Comparison of ENCODE assay signal across 21 cellular contexts in the genomic region with DNA sequence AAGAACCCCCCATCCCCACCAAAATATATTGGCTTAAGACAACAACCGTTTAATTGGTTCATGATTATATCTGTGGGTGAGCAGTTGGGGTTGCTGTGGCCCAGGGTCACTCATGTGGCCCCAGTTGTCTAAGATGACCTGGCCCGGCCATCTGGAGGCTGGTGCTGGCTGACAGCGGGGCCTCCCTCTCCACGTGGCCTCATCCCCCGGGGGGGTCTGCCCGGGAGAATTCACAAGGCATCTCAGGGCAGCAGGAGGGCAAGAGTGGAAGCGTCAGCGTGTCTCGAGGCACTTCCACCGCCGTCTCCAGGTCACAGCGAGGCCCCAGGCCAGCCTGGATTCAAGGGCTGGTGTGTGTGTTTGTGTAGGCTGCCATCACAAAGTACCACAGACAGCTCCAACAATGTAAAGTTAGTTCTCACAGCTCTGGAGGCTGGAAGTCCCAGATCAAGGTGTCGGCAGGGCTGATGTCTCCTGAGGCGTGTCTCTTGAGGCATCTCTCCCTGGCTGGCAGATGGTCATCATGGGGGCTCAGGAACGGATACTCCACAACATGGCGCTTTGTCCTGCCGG. TPM values are rescaled to one million over a fixed set of nuclear protein-coding genes. Genes with fewer than 3 reads are reported as not detected.
DNase-seq lines count a peak whose midpoint lies in the region; ATAC-seq and TF ChIP-seq lines count a peak whose summit lies in the region.
"Had no signal": no experiment of that assay in that cellular context is flagged by ENCODE, and none has a peak within 500 bp of the region (broad histone marks: within the 10 kb centered on the region; RNA-seq: fewer than 3 reads in every experiment).

No MANE protein-coding gene starts in this region.

- no peaks in the 10 kb centered on the region for H3F3A ChIP-seq in SK-N-SH (replicated peaks; ENCODE audit: insufficient read depth)

- POLR2A ChIA-PET in SK-N-SH (lab: Yijun Ruan, JAX): no interaction called here

- no peak for TF ChIP-seq RAD21 in SK-N-SH (IDR thresholded peaks at IDR 0.05; ENCODE audit: low read length)

- H4K20me1 ChIP-seq in SK-N-SH (ENCODE audit: insufficient read depth): no peaks in the 10 kb centered on the region
- H4K20me1 ChIP-seq in Karpas-422 (ENCODE audit: insufficient read depth, low read depth, low read length): no peaks in the 10 kb centered on the region

- H3K27me3 ChIP-seq in SK-N-SH (ENCODE audit: insufficient read depth) (no peaks in the 10 kb centered on the region), WERI-Rb-1 (ENCODE audit: insufficient read depth, low read depth, severe bottlenecking) (no peaks in the 10 kb centered on the region), Karpas-422 (ENCODE audit: low read length) (no peaks in the 10 kb centered on the region)

- no peak for TF ChIP-seq CTCF in SK-N-SH (IDR thresholded peaks at IDR 0.05)
- TF ChIP-seq CTCF in WERI-Rb-1 (IDR thresholded peaks at IDR 0.05; ENCODE audit: low read depth, low read length): no peak
- TF ChIP-seq CTCF in glutamatergic neuron (IDR thresholded peaks at IDR 0.05; ENCODE audit: partially characterized antibody, unreplicated experiment): no peak
- no peak for TF ChIP-seq CTCF in osteocyte (IDR thresholded peaks at IDR 0.05)

- H3K4me2 ChIP-seq in SK-N-SH: no peak overlapping the region
- no peak overlapping the region for H3K4me2 ChIP-seq in Karpas-422 (ENCODE audit: low read depth, low read length, poor library complexity, severe bottlenecking)
- H3K4me2 ChIP-seq: A549 had no signal

- no peaks in the 10 kb centered on the region for H3K9me2 ChIP-seq in SK-N-SH
- H3K9me2 ChIP-seq in Karpas-422 (replicated peaks; ENCODE audit: insufficient read depth, low read length): no peaks in the 10 kb centered on the region

- no peak for ATAC-seq in SK-N-SH treated with all-trans-retinoic acid at 6 μM for 48 hours
- ATAC-seq: A549, GM12878, HepG2 had no signal

- H3K4me1 Mint-ChIP-seq in glutamatergic neuron (ENCODE audit: low read depth, unreplicated experiment) (peaks cover 2% of the 10 kb centered on the region), osteocyte (ENCODE audit: unreplicated experiment) (no peaks in the 10 kb centered on the region)
- H3K4me1 Mint-ChIP-seq: H9 had no signal

- 76% methylated on average over 9 of the region's 17 CpGs for WGBS in SK-N-SH (ENCODE audit: low lambda C conversion rate)

- H3K36me3 ChIP-seq in SK-N-SH (replicated peaks in 1 of 2; ENCODE audit: control insufficient read depth in 1 of 2, insufficient read depth in 2 of 2, low read length in 1 of 2): no peaks in the 10 kb centered on the region
- H3K36me3 ChIP-seq in WERI-Rb-1: no peaks in the 10 kb centered on the region
- H3K36me3 ChIP-seq in Karpas-422 (ENCODE audit: insufficient read depth, low read length): no peaks in the 10 kb centered on the region

- H3K4me3 Mint-ChIP-seq in glutamatergic neuron (ENCODE audit: unreplicated experiment) (no peak overlapping the region), osteocyte (ENCODE audit: unreplicated experiment) (no peak overlapping the region)
- H3K4me3 Mint-ChIP-seq: CD4-positive, alpha-beta T cell; H9 had no signal

- no peaks in the 10 kb centered on the region for H3K36me3 Mint-ChIP-seq in glutamatergic neuron (ENCODE audit: unreplicated experiment)
- no peaks in the 10 kb centered on the region for H3K36me3 Mint-ChIP-seq in osteocyte (ENCODE audit: unreplicated experiment)

- H3K4me3 ChIP-seq in SK-N-SH (ENCODE audit: low read depth in 2 of 2, low read length in 1 of 2) (no peak overlapping the region), WERI-Rb-1 (ENCODE audit: low read depth, low read length) (no peak overlapping the region), Karpas-422 (ENCODE audit: low read length) (no peak overlapping the region)
- H3K4me3 ChIP-seq: A549, GM12878, GM23248 had no signal

- H3K9ac ChIP-seq in SK-N-SH (no peak overlapping the region), Karpas-422 (ENCODE audit: low read length) (no peak overlapping the region)
- H3K9ac ChIP-seq: GM23248 had no signal

- H3K9me3 ChIP-seq in SK-N-SH: no peaks in the 10 kb centered on the region
- H3K9me3 ChIP-seq in WERI-Rb-1 (ENCODE audit: severe bottlenecking): no peaks in the 10 kb centered on the region
- no peaks in the 10 kb centered on the region for H3K9me3 ChIP-seq in Karpas-422 (ENCODE audit: low read length)
- H3K9me3 ChIP-seq: A549, Caco-2 had no signal

- peaks cover 5% of the 10 kb centered on the region for H3K27me3 Mint-ChIP-seq in glutamatergic neuron (ENCODE audit: unreplicated experiment)
- peaks cover 2% of the 10 kb centered on the region for H3K27me3 Mint-ChIP-seq in osteocyte (ENCODE audit: unreplicated experiment)
- H3K27me3 Mint-ChIP-seq: CD4-positive, alpha-beta T cell had no signal

- H3K27ac ChIP-seq in SK-N-SH (ENCODE audit: low read depth in 2 of 2, low read length in 1 of 2) (no peak overlapping the region), WERI-Rb-1 (no peak overlapping the region), Karpas-422 (ENCODE audit: low read length) (no peak overlapping the region)
- H3K27ac ChIP-seq: 22Rv1, A549, C4-2B, GM23248 had no signal

- no peaks in the 10 kb centered on the region for H3K9me3 Mint-ChIP-seq in glutamatergic neuron (ENCODE audit: unreplicated experiment)
- H3K9me3 Mint-ChIP-seq in osteocyte (ENCODE audit: unreplicated experiment): no peaks in the 10 kb centered on the region
- H3K9me3 Mint-ChIP-seq: CD4-positive, alpha-beta T cell; H9 had no signal

- H2AFZ ChIP-seq in SK-N-SH (ENCODE audit: low read depth) (no peak overlapping the region), Karpas-422 (ENCODE audit: low read length) (no peak overlapping the region)
- H2AFZ ChIP-seq: GM23248 had no signal

- no peaks in the 10 kb centered on the region for H3K79me2 ChIP-seq in SK-N-SH (ENCODE audit: insufficient read depth)
- no peaks in the 10 kb centered on the region for H3K79me2 ChIP-seq in Karpas-422 (ENCODE audit: low read length)

- CTCF ChIA-PET in SK-N-SH (lab: Yijun Ruan, JAX): no interaction called here

- H3K27ac Mint-ChIP-seq in glutamatergic neuron (ENCODE audit: unreplicated experiment) (peak overlapping the region; percentile 11), osteocyte (ENCODE audit: unreplicated experiment) (no peak overlapping the region)
- H3K27ac Mint-ChIP-seq: CD4-positive, alpha-beta T cell; H9 had no signal

- no peaks in the 10 kb centered on the region for H3K4me1 ChIP-seq in SK-N-SH (ENCODE audit: control insufficient read depth in 1 of 2, insufficient read depth in 2 of 2, low read depth in 1 of 2, low read length in 1 of 2)
- H3K4me1 ChIP-seq in Karpas-422 (ENCODE audit: low read length): no peaks in the 10 kb centered on the region
- H3K4me1 ChIP-seq: A549, Caco-2 had no signal

- DNase-seq in SK-N-SH: no peak
- peak; percentile 29 for DNase-seq in WERI-Rb-1
- DNase-seq in glutamatergic neuron: no peak
- DNase-seq in osteocyte (ENCODE audit: extremely low spot score, unreplicated experiment): peak; percentile 76
- no peak for DNase-seq in Karpas-422
- no peak for DNase-seq in GDM1 (lab: John Stamatoyannopoulos, UW)
- DNase-seq in NCI-H2196 (lab: John Stamatoyannopoulos, UW; ENCODE audit: unreplicated experiment): no peak
- DNase-seq: AML-193; Caco-2; CD4-positive, alpha-beta T cell; DMS153; DMS79 treated with DMSO at 0.1 percent for 48 hours; GM23248; H9 had no signal

- TF ChIP-seq EP300 in SK-N-SH (IDR thresholded peaks at IDR 0.05; ENCODE audit: borderline replicate concordance in 1 of 2, low read depth in 1 of 2, low read length in 1 of 2): no peak

TF ChIP-seq in SK-N-SH treated with all-trans-retinoic acid at 6 μM for 48 hours, 23 proteins besides CTCF, POLR2A, EP300 and RAD21 (continues in another document):
- TF ChIP-seq CSDC2 (CRISPR knock-in tag; IDR thresholded peaks at IDR 0.05) (no peak), ARNTL (CRISPR knock-in tag; IDR thresholded peaks at IDR 0.05; ENCODE audit: borderline replicate concordance, low read depth) (no peak), ZFP3 (CRISPR knock-in tag; IDR thresholded peaks at IDR 0.05) (no peak), ISL1 (CRISPR knock-in tag; IDR thresholded peaks at IDR 0.05) (no peak), BACH2 (CRISPR knock-in tag; IDR thresholded peaks at IDR 0.05; ENCODE audit: borderline replicate concordance) (no peak), POU6F1 (CRISPR knock-in tag; IDR thresholded peaks at IDR 0.05; ENCODE audit: borderline replicate concordance, low read depth) (no peak), ZNF70 (CRISPR knock-in tag; IDR thresholded peaks at IDR 0.05) (no peak), OSR1 (CRISPR knock-in tag; IDR thresholded peaks at IDR 0.05) (no peak), ESRRG (CRISPR knock-in tag; IDR thresholded peaks at IDR 0.05) (no peak), TCF4 (CRISPR knock-in tag; IDR thresholded peaks at IDR 0.05; ENCODE audit: borderline replicate concordance) (no peak)
- TF ChIP-seq, protein P1, sequence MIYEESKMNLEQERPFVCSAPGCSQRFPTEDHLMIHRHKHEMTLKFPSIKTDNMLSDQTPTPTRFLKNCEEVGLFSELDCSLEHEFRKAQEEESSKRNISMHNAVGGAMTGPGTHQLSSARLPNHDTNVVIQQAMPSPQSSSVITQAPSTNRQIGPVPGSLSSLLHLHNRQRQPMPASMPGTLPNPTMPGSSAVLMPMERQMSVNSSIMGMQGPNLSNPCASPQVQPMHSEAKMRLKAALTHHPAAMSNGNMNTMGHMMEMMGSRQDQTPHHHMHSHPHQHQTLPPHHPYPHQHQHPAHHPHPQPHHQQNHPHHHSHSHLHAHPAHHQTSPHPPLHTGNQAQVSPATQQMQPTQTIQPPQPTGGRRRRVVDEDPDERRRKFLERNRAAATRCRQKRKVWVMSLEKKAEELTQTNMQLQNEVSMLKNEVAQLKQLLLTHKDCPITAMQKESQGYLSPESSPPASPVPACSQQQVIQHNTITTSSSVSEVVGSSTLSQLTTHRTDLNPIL (CRISPR knock-in tag; IDR thresholded peaks at IDR 0.05; ENCODE audit: low read depth): no peak

RNA-seq across cellular contexts. Expression of gene UTS2, which starts 11.0 kb away (rescaled TPM):
- polyA plus RNA-seq in SK-N-SH (2012; rRNA removed): 0.13 TPM in 1 of 2 replicates, not detected in the other
- 0.07 and 0.12 TPM in 2 replicates for polyA plus RNA-seq in SK-N-SH (2012; cell fraction: cytosol; rRNA removed)
- polyA plus RNA-seq in SK-N-SH (2012; cell fraction: nucleus; rRNA removed): 0.04 TPM in 1 of 2 replicates, not detected in the other
- total RNA-seq in glutamatergic neuron (ENCODE audit: unreplicated experiment) (not detected), osteocyte (not detected in 2 replicates)
- total RNA-seq in Karpas-422 (2014; rRNA removed; shearing (Covaris generic); ENCODE audit: low replicate concordance): not detected in 2 replicates
- total RNA-seq: CD4-positive, alpha-beta T cell; GM12878; GM23248; H9; HepG2 had no signal
- polyA plus RNA-seq: A549, BJ, GM12878, GM23248, HepG2 had no signal

Comparison
In these comparisons a context has a peak if more than half of its experiments do, and no peak if none do; other contexts are left out.
1. DNase-seq: peak in WERI-Rb-1 (single experiment) and osteocyte (single experiment); none in SK-N-SH (single experiment), glutamatergic neuron (single experiment), Karpas-422 (single experiment), GDM1 (single experiment) and NCI-H2196 (single experiment).